Comparison of ENCODE assay signal across 10 cellular contexts in the genomic region with DNA sequence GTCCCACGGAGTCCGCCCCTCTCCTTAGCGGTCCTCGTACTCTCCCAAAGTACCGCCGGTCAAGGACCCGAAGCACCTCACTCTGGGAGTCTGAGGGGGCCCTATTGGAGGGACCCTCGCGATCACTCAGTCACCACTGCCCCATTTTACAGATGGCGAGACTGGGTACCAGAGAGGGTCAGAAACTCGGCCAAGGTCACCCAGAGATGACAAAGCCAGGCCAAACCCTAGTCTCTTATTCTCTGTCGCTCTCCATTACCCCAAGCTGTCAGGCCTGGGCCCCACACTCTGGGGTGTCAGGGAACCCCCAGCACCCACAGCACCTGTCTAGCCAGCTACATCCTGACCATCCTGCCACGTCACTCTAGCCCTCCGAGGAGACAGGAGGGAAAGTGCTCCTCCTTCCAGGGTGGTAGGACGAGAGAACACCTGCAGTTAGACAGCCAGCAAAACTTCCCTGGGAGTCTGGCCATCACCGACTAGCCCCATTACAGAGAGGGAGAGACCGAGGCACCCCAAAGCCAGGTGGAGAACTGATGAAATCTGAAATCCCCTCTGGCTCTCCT. TPM values are rescaled to one million over a fixed set of nuclear protein-coding genes. Genes with fewer than 3 reads are reported as not detected.
A peak's percentile ranks its signal among the peaks of the same experiment; 100 is the strongest.
DNase-seq lines count a peak whose midpoint lies in the region; ATAC-seq, FAIRE-seq and TF ChIP-seq lines count a peak whose summit lies in the region.
"Had no signal": no experiment of that assay in that cellular context is flagged by ENCODE, and none has a peak within 500 bp of the region (broad histone marks: within the 10 kb centered on the region; RNA-seq: fewer than 3 reads in every experiment).

No MANE protein-coding gene starts in this region.

- H3K9me1 ChIP-seq in IMR-90 (ENCODE audit: insufficient read depth, low read length): no peaks in the 10 kb centered on the region

- H2BK15ac ChIP-seq in IMR-90 (ENCODE audit: low read depth, low read length): no peak overlapping the region

- peaks cover 5% of the 10 kb centered on the region for H4K20me1 ChIP-seq in IMR-90 (ENCODE audit: insufficient read depth, low read length)

- no peak for FAIRE-seq in kidney (lab: Jason Lieb, UNC)

- H3K56ac ChIP-seq in IMR-90 (ENCODE audit: extremely low read depth, insufficient read depth, low read length): no peak overlapping the region

- H3K27me3 ChIP-seq in Caco-2 (replicated peaks; ENCODE audit: control insufficient read depth, insufficient read depth, low read length) (peaks cover 3% of the 10 kb centered on the region), IMR-90 (ENCODE audit: control insufficient read depth, insufficient read depth, low read length) (peaks cover 90% of the 10 kb centered on the region)

- no peak overlapping the region for H2AK5ac ChIP-seq in IMR-90 (ENCODE audit: low read depth, low read length)

- H3K4me1 Mint-ChIP-seq in Caco-2 (ENCODE audit: low read depth, unreplicated experiment): peaks cover 6% of the 10 kb centered on the region
- H3K4me1 Mint-ChIP-seq in chondrocyte (ENCODE audit: low read depth): peaks cover 9% of the 10 kb centered on the region
- H3K4me1 Mint-ChIP-seq in neural crest cell: peaks cover 30% of the 10 kb centered on the region

- intact Hi-C loops in Caco-2 (cut with micrococcal nuclease; ENCODE audit: unreplicated experiment): no loop called here
- intact Hi-C loops in IMR-90 (cut with micrococcal nuclease): no loop called here
- intact Hi-C loops in left colon (cut with DNase I, micrococcal nuclease): no loop called here
- intact Hi-C loops in kidney (cut with DNase I): no loop called here

- H3K4ac ChIP-seq in IMR-90 (ENCODE audit: low read depth, low read length): no peak overlapping the region

- no peak overlapping the region for H3K27ac ChIP-seq in IMR-90 (ENCODE audit: insufficient read depth, low read length)
- no peak overlapping the region for H3K27ac ChIP-seq in kidney (ENCODE audit: low read depth in 2 of 2, low read length in 2 of 2)
- H3K27ac ChIP-seq: thoracic aorta had no signal

- in situ Hi-C loops in IMR-90 (cut with MboI; ENCODE audit: low sequenced_read_pairs): no loop called here

- H3K27me3 Mint-ChIP-seq in Caco-2 (ENCODE audit: insufficient read depth, unreplicated experiment) (peaks cover 19% of the 10 kb centered on the region), chondrocyte (ENCODE audit: low read depth) (peaks cover 34% of the 10 kb centered on the region), neural crest cell (ENCODE audit: low read depth) (peaks cover 64% of the 10 kb centered on the region)

- no peak overlapping the region for H3K18ac ChIP-seq in IMR-90 (ENCODE audit: low read depth, low read length)

- H3K27ac Mint-ChIP-seq in Caco-2 (ENCODE audit: unreplicated experiment): no peak overlapping the region
- H3K27ac Mint-ChIP-seq in chondrocyte (ENCODE audit: unreplicated experiment): no peak overlapping the region
- H3K27ac Mint-ChIP-seq in neural crest cell (ENCODE audit: unreplicated experiment): no peak overlapping the region

- H2AK9ac ChIP-seq in IMR-90 (replicated peaks; ENCODE audit: low read depth, low read length, poor library complexity): peak overlapping the region; percentile 52

- H3K9me3 ChIP-seq in Caco-2 (no peaks in the 10 kb centered on the region), IMR-90 (ENCODE audit: control insufficient read depth, insufficient read depth, low read length) (no peaks in the 10 kb centered on the region; the same call in 1 of the 2 replicates), kidney (ENCODE audit: control insufficient read depth in 1 of 2, low read length in 2 of 2) (no peaks in the 10 kb centered on the region)
- H3K9me3 ChIP-seq: thoracic aorta had no signal

- peak overlapping the region; percentile 22; the same call in 1 of the 2 replicates for H3K4me2 ChIP-seq in IMR-90 (ENCODE audit: low read depth, low read length)

- H3K9me3 Mint-ChIP-seq in Caco-2 (ENCODE audit: unreplicated experiment) (no peaks in the 10 kb centered on the region), chondrocyte (ENCODE audit: low read depth) (no peaks in the 10 kb centered on the region), neural crest cell (no peaks in the 10 kb centered on the region)

- no peak for TF ChIP-seq RAD21 in IMR-90 (IDR thresholded peaks at IDR 0.05; ENCODE audit: low read length)

- POLR2A ChIA-PET in Caco-2 (lab: Charles Lee) (no interaction called here), IMR-90 (lab: Charles Lee; ENCODE audit: unreplicated experiment) (no interaction called here)

- no peak for DNase-seq in Caco-2
- DNase-seq in IMR-90: no peak
- DNase-seq in chondrocyte (ENCODE audit: low spot score): no peak
- no peak for DNase-seq in neural crest cell (ENCODE audit: low read depth, low spot score)
- no peak for DNase-seq in left colon
- DNase-seq in kidney: no peak
- DNase-seq in SIG-M5 treated with dmso at 0.1 percent for 504 hours (lab: John Stamatoyannopoulos, UW; ENCODE audit: unreplicated experiment): no peak
- DNase-seq: NCI-H187; stimulated activated CD4-positive, alpha-beta T cell treated with anti-CD3 and anti-CD28 coated beads, Interleukin-2, amount 100 ng/mL, for 48 hours had no signal

- H3K4me3 Mint-ChIP-seq in Caco-2 (ENCODE audit: unreplicated experiment): peak overlapping the region; percentile 74
- peak overlapping the region; percentile 49 for H3K4me3 Mint-ChIP-seq in chondrocyte (ENCODE audit: unreplicated experiment)
- H3K4me3 Mint-ChIP-seq in neural crest cell: peak overlapping the region; percentile 82

- H4K5ac ChIP-seq in IMR-90 (ENCODE audit: low read depth, low read length): no peak overlapping the region

- CTCF ChIA-PET in Caco-2 (lab: Charles Lee) (no interaction called here), IMR-90 (lab: Yijun Ruan, JAX) (no interaction called here)

- H3K14ac ChIP-seq in IMR-90 (replicated peaks; ENCODE audit: low read depth, low read length): no peak overlapping the region

- BruUV-seq in Caco-2 (replicated peaks; lab: Mats Ljungman, UMichigan): no TSS peak
- BruUV-seq in IMR-90 (replicated peaks; lab: Mats Ljungman, UMichigan): no TSS peak

- no peaks in the 10 kb centered on the region for H3K79me1 ChIP-seq in IMR-90 (ENCODE audit: low read depth in 1 of 2, low read length in 2 of 2)

- no peak overlapping the region for H3K23ac ChIP-seq in IMR-90 (ENCODE audit: low read depth, low read length)

- H2AFZ ChIP-seq in IMR-90 (replicated peaks; ENCODE audit: low read length, poor library complexity): no peak overlapping the region

- H3K36me3 ChIP-seq in Caco-2 (ENCODE audit: control insufficient read depth, insufficient read depth, low read length) (no peaks in the 10 kb centered on the region), IMR-90 (ENCODE audit: control insufficient read depth, insufficient read depth, low read length) (no peaks in the 10 kb centered on the region), kidney (ENCODE audit: control insufficient read depth in 1 of 2, insufficient read depth in 2 of 2, low read length in 2 of 2) (no peaks in the 10 kb centered on the region)
- H3K36me3 ChIP-seq: thoracic aorta had no signal

- H3K36me3 Mint-ChIP-seq in Caco-2 (ENCODE audit: insufficient read depth, unreplicated experiment): peaks cover 4% of the 10 kb centered on the region
- no peaks in the 10 kb centered on the region for H3K36me3 Mint-ChIP-seq in chondrocyte (ENCODE audit: low read depth)
- no peaks in the 10 kb centered on the region for H3K36me3 Mint-ChIP-seq in neural crest cell (ENCODE audit: low read depth)

- dilution Hi-C loops in IMR-90 (cut with HindIII; ENCODE audit: low sequenced_read_pairs, unreplicated experiment): no loop called here

- no peak for TF ChIP-seq POLR2A in IMR-90 (IDR thresholded peaks at IDR 0.05; ENCODE audit: low read depth, low read length)

- H2BK5ac ChIP-seq in IMR-90 (ENCODE audit: low read depth, low read length, poor library complexity, severe bottlenecking): no peak overlapping the region

- ATAC-seq in IMR-90 (ENCODE audit: low read depth): no peak
- ATAC-seq in left colon: no peak

- TF ChIP-seq CTCF in Caco-2 (IDR thresholded peaks at IDR 0.05; ENCODE audit: insufficient read depth in 1 of 2, low read depth in 1 of 2, low read length in 1 of 2, severe bottlenecking in 1 of 2, unreplicated experiment in 1 of 2) (no peak), IMR-90 (conservative IDR thresholded peaks at IDR 0.05; ENCODE audit: low read depth, low read length) (no peak), chondrocyte (IDR thresholded peaks at IDR 0.05) (no peak), neural crest cell (conservative IDR thresholded peaks at IDR 0.05) (no peak), kidney (IDR thresholded peaks at IDR 0.05; ENCODE audit: borderline replicate concordance, extremely low read depth, insufficient read depth) (no peak)

- H3K4me1 ChIP-seq in Caco-2 (peaks cover 17% of the 10 kb centered on the region; the same call in 1 of the 2 replicates), IMR-90 (ENCODE audit: control insufficient read depth, insufficient read depth, low read length) (no peaks in the 10 kb centered on the region; the same call in 1 of the 2 replicates), kidney (ENCODE audit: control insufficient read depth in 1 of 2, insufficient read depth in 1 of 2, low read depth in 1 of 2, low read length in 2 of 2) (peaks cover 0 to 2% of the 10 kb centered on the region in 2 donors)

- H4K8ac ChIP-seq in IMR-90 (ENCODE audit: low read depth in 2 of 2, low read length in 2 of 2): no peak overlapping the region

- H2BK20ac ChIP-seq in IMR-90 (ENCODE audit: low read depth, low read length): no peak overlapping the region

- H4K91ac ChIP-seq in IMR-90 (ENCODE audit: insufficient read depth, low read depth, low read length): no peak overlapping the region

- 80% methylated on average over 1 of the region's 17 CpGs; no CpG with 5 or more reads in 1 of the 2 experiments for whole genome bisulfite sequencing in IMR-90 (ENCODE audit: extremely low coverage in 2 of 2, insufficient read length in 1 of 2), 2 experiments

- H3K9ac ChIP-seq in IMR-90 (ENCODE audit: low read depth, low read length) (no peak overlapping the region), kidney (ENCODE audit: low read length in 2 of 2) (no peak overlapping the region)

- H2BK120ac ChIP-seq in IMR-90 (ENCODE audit: low read depth, low read length): no peak overlapping the region

- H3K4me3 ChIP-seq in Caco-2 (ENCODE audit: low read depth, low read length) (peak overlapping the region; percentile 62; the same call in 1 of the 2 replicates), IMR-90 (ENCODE audit: insufficient read depth, low read depth, low read length) (no peak overlapping the region), kidney (ENCODE audit: low read length in 2 of 2) (no peak overlapping the region)

RNA-seq across cellular contexts. Expression of a gene that starts 1.4 kb away (rescaled TPM):
- total RNA-seq in Caco-2 (2022) (0.14 and 0.27 TPM in 2 replicates), IMR-90 (2012; rRNA removed) (not detected in 2 replicates), chondrocyte (0.27 to 0.33 TPM (median 0.27 TPM) in 3 replicates), neural crest cell (4.0 and 4.4 TPM in 2 replicates), left colon (not detected), kidney (0.13 TPM)
- polyA plus RNA-seq in IMR-90 (2012; rRNA removed) (not detected in 2 replicates), kidney (ENCODE audit: insufficient read depth, low read depth, low replicate concordance) (not detected)
- polyA plus RNA-seq in IMR-90 (2012; cell fraction: cytosol; rRNA removed): 0.01 TPM in 1 of 2 replicates, not detected in the other
- not detected in 2 replicates for polyA plus RNA-seq in IMR-90 (2012; cell fraction: nucleus; rRNA removed; ENCODE audit: low replicate concordance)
- total RNA-seq: thoracic aorta had no signal

RNA-seq across cellular contexts. Expression of a gene that starts 11.5 kb away (rescaled TPM):
- total RNA-seq in Caco-2 (2022) (13.4 and 18.2 TPM in 2 replicates), IMR-90 (2012; rRNA removed) (192 and 224 TPM in 2 replicates), chondrocyte (127 to 137 TPM (median 134 TPM) in 3 replicates), neural crest cell (5.1 and 5.3 TPM in 2 replicates), left colon (10 to 100 TPM; 17.2 to 22.7 TPM), kidney (16.7 TPM)
- polyA plus RNA-seq in IMR-90 (2012; rRNA removed) (120 and 129 TPM in 2 replicates), kidney (ENCODE audit: insufficient read depth, low read depth, low replicate concordance) (11.4 TPM)
- 59.5 and 86.9 TPM in 2 replicates for polyA plus RNA-seq in IMR-90 (2012; cell fraction: cytosol; rRNA removed)
- 17.7 and 49.2 TPM in 2 replicates for polyA plus RNA-seq in IMR-90 (2012; cell fraction: nucleus; rRNA removed; ENCODE audit: low replicate concordance)

RNA-seq across cellular contexts. Expression of a gene that starts 49.8 kb away (rescaled TPM):
- total RNA-seq in Caco-2 (2022) (359 and 367 TPM in 2 replicates), IMR-90 (2012; rRNA removed) (366 and 371 TPM in 2 replicates), chondrocyte (306 to 362 TPM (median 321 TPM) in 3 replicates), neural crest cell (485 and 500 TPM in 2 replicates), left colon (100 to 1,000 TPM; 300 to 349 TPM), kidney (509 TPM)
- polyA plus RNA-seq in IMR-90 (2012; rRNA removed) (200 and 240 TPM in 2 replicates), kidney (ENCODE audit: insufficient read depth, low read depth, low replicate concordance) (133 TPM)
- polyA plus RNA-seq in IMR-90 (2012; cell fraction: cytosol; rRNA removed): 72.6 and 98.7 TPM in 2 replicates
- 587 and 1,388 TPM in 2 replicates for polyA plus RNA-seq in IMR-90 (2012; cell fraction: nucleus; rRNA removed; ENCODE audit: low replicate concordance)
